13 cellular contexts compared by ENCODE assay signal in the genomic region with DNA sequence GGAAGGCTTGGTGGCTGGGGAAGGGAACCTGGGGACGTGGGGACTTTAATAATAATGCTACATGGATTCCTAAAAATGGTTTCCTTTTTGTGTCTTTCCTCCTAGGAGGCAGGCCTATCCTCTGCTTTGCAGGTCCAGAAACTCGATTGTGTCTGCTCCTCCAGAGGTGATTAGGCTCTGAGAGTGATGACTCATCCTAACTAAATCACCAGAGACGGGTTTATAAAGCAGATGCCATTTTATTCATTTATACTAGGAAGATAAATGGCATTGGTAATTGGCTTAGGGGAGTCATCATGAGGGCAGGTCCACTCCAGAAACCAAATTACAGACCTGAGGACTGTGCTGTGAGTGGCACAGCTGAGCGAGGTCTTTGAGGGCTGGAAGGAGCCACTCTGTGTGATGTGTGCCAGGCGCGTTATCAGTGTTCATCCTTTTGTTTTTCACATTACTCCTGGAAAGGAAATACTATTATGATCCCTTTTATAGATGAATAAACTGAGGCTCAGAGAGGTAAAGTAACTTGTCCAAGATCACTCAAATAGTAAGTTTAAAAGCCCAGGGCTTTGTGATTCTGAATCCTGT. TPM values are rescaled to one million over a fixed set of nuclear protein-coding genes. Genes with fewer than 3 reads are reported as not detected.
DNase-seq lines count a peak whose midpoint lies in the region; ATAC-seq and TF ChIP-seq lines count a peak whose summit lies in the region.
"Had no signal": no experiment of that assay in that cellular context is flagged by ENCODE, and none has a peak within 500 bp of the region (broad histone marks: within the 10 kb centered on the region; RNA-seq: fewer than 3 reads in every experiment).

No MANE protein-coding gene starts in this region.

- no peaks in the 10 kb centered on the region for H3K27me3 Mint-ChIP-seq in activated CD8-positive, alpha-beta T cell treated with anti-CD3 and anti-CD28 coated beads for 36 hours
- H3K27me3 Mint-ChIP-seq in activated CD8-positive, alpha-beta T cell treated with anti-CD3 and anti-CD28 coated beads, Interleukin-2, amount 10 ng/mL, durations not matched to agents 7 days and 5 days (ENCODE audit: low read depth) = no peaks in the 10 kb centered on the region
- H3K27me3 Mint-ChIP-seq: effector memory CD8-positive, alpha-beta T cell had no signal

- CTCF ChIA-PET in activated CD8-positive, alpha-beta T cell treated with anti-CD3 and anti-CD28 coated beads for 36 hours (lab: Charles Lee) = interaction anchor here (0.7 kb wide), 1 partner anchor 9 kb away, joined by 3 read pairs; no protein-coding TSS in a partner anchor
- CTCF ChIA-PET in activated CD8-positive, alpha-beta T cell treated with anti-CD3 and anti-CD28 coated beads, Interleukin-2, amount 10 ng/mL, durations not matched to agents 7 days and 5 days (lab: Charles Lee) = no interaction called here

- H3K27ac ChIP-seq in vagina = no peak overlapping the region

- POLR2A ChIA-PET in activated CD8-positive, alpha-beta T cell treated with anti-CD3 and anti-CD28 coated beads for 36 hours (lab: Charles Lee) = interaction anchor here (1.3 kb wide), 1 partner anchor 26 kb away, joined by 4 read pairs; no protein-coding TSS in a partner anchor
- POLR2A ChIA-PET in activated CD8-positive, alpha-beta T cell treated with anti-CD3 and anti-CD28 coated beads, Interleukin-2, amount 10 ng/mL, durations not matched to agents 7 days and 5 days (lab: Charles Lee) = interaction anchor here (0.7 to 1.7 kb wide), 2 partner anchors 20 to 81 kb away, joined by 3 read pairs; no protein-coding TSS in a partner anchor

- H3K4me3 ChIP-seq in cardiac fibroblast (replicated peaks in 1 of 2; ENCODE audit: low read depth in 2 of 2, low read length in 2 of 2) (no peak overlapping the region), vagina (no peak overlapping the region)

- peaks cover 15% of the 10 kb centered on the region for H3K36me3 Mint-ChIP-seq in activated CD8-positive, alpha-beta T cell treated with anti-CD3 and anti-CD28 coated beads for 36 hours (ENCODE audit: low read depth)
- peaks cover 20% of the 10 kb centered on the region for H3K36me3 Mint-ChIP-seq in activated CD8-positive, alpha-beta T cell treated with anti-CD3 and anti-CD28 coated beads, Interleukin-2, amount 10 ng/mL, durations not matched to agents 7 days and 5 days (ENCODE audit: low read depth)

- no peak for DNase-seq in activated CD8-positive, alpha-beta T cell treated with anti-CD3 and anti-CD28 coated beads for 36 hours
- DNase-seq in activated CD8-positive, alpha-beta T cell treated with anti-CD3 and anti-CD28 coated beads, Interleukin-2, amount 10 ng/mL, durations not matched to agents 7 days and 5 days = no peak
- DNase-seq in NCI-H69 (lab: John Stamatoyannopoulos, UW) (peak; percentile 82), cardiac fibroblast (ENCODE audit: low read depth in 2 of 2) (peak; percentile 25 to 32), renal cortical epithelial cell (ENCODE audit: low read depth) (peak; percentile 51), NCI-H1092 treated with DMSO at 0.1 percent for 48 hours (lab: John Stamatoyannopoulos, UW) (no peak), vagina (ENCODE audit: extremely low spot score in 2 of 2) (no peak)
- DNase-seq: activated CD4-positive, alpha-beta T cell treated with anti-CD3 and anti-CD28 coated beads for 1 hour; activated naive CD4-positive, alpha-beta T cell treated with Interleukin-2 at 50 U/mL for 16 hours; effector memory CD8-positive, alpha-beta T cell; NCI-H1694 treated with DMSO at 0.1 percent for 48 hours had no signal

- no peak for TF ChIP-seq CTCF in activated CD8-positive, alpha-beta T cell treated with anti-CD3 and anti-CD28 coated beads for 36 hours (IDR thresholded peaks at IDR 0.05)
- TF ChIP-seq CTCF in cardiac fibroblast (IDR thresholded peaks at IDR 0.05; ENCODE audit: low read depth, low read length) = no peak
- no peak for TF ChIP-seq CTCF in vagina (IDR thresholded peaks at IDR 0.05)

- H3K4me3 Mint-ChIP-seq in activated CD8-positive, alpha-beta T cell treated with anti-CD3 and anti-CD28 coated beads for 36 hours = no peak overlapping the region
- H3K4me3 Mint-ChIP-seq in activated CD8-positive, alpha-beta T cell treated with anti-CD3 and anti-CD28 coated beads, Interleukin-2, amount 10 ng/mL, durations not matched to agents 7 days and 5 days = no peak overlapping the region
- H3K4me3 Mint-ChIP-seq: effector memory CD8-positive, alpha-beta T cell had no signal

- H3K4me1 Mint-ChIP-seq in activated CD8-positive, alpha-beta T cell treated with anti-CD3 and anti-CD28 coated beads for 36 hours (ENCODE audit: low read depth) = peaks cover 15% of the 10 kb centered on the region
- peaks cover 24% of the 10 kb centered on the region for H3K4me1 Mint-ChIP-seq in activated CD8-positive, alpha-beta T cell treated with anti-CD3 and anti-CD28 coated beads, Interleukin-2, amount 10 ng/mL, durations not matched to agents 7 days and 5 days (ENCODE audit: low read depth)

- no peak overlapping the region for H3K27ac Mint-ChIP-seq in activated CD8-positive, alpha-beta T cell treated with anti-CD3 and anti-CD28 coated beads for 36 hours
- no peak overlapping the region for H3K27ac Mint-ChIP-seq in activated CD8-positive, alpha-beta T cell treated with anti-CD3 and anti-CD28 coated beads, Interleukin-2, amount 10 ng/mL, durations not matched to agents 7 days and 5 days
- H3K27ac Mint-ChIP-seq: effector memory CD8-positive, alpha-beta T cell had no signal

- intact Hi-C loops in activated CD8-positive, alpha-beta T cell treated with anti-CD3 and anti-CD28 coated beads for 36 hours (cut with micrococcal nuclease) = no loop called here
- intact Hi-C loops in vagina (cut with DNase I) = no loop called here

- H3K9me3 Mint-ChIP-seq in activated CD8-positive, alpha-beta T cell treated with anti-CD3 and anti-CD28 coated beads for 36 hours = no peaks in the 10 kb centered on the region
- H3K9me3 Mint-ChIP-seq in activated CD8-positive, alpha-beta T cell treated with anti-CD3 and anti-CD28 coated beads, Interleukin-2, amount 10 ng/mL, durations not matched to agents 7 days and 5 days (ENCODE audit: insufficient read depth) = no peaks in the 10 kb centered on the region
- H3K9me3 Mint-ChIP-seq: effector memory CD8-positive, alpha-beta T cell had no signal

- H3K9me3 ChIP-seq in vagina = no peaks in the 10 kb centered on the region

- no peaks in the 10 kb centered on the region for H3K4me1 ChIP-seq in vagina

- H3K27me3 ChIP-seq in vagina = no peaks in the 10 kb centered on the region

- peak; percentile 27 for ATAC-seq in activated CD8-positive, alpha-beta T cell treated with anti-CD3 and anti-CD28 coated beads for 36 hours
- no peak for ATAC-seq in activated CD8-positive, alpha-beta T cell treated with anti-CD3 and anti-CD28 coated beads, Interleukin-2, amount 10 ng/mL, durations not matched to agents 7 days and 5 days
- ATAC-seq in HG03571 (IDR thresholded peaks at IDR 0.05; ENCODE audit: unreplicated experiment) = no peak
- ATAC-seq: effector memory CD8-positive, alpha-beta T cell had no signal

- no peak for TF ChIP-seq POLR2A in vagina (IDR thresholded peaks at IDR 0.05)

- peaks cover 0 to 28% of the 10 kb centered on the region in 2 donors for H3K36me3 ChIP-seq in vagina

RNA-seq across cellular contexts. Expression of a gene that starts 7.1 kb away (rescaled TPM):
- 10 to 100 TPM; 20.1 to 21.3 TPM for total RNA-seq in activated CD8-positive, alpha-beta T cell treated with anti-CD3 and anti-CD28 coated beads for 36 hours
- total RNA-seq in activated CD8-positive, alpha-beta T cell treated with anti-CD3 and anti-CD28 coated beads, Interleukin-2, amount 10 ng/mL, durations not matched to agents 7 days and 5 days = 10 to 100 TPM; 24.6 to 24.8 TPM
- total RNA-seq in renal cortical epithelial cell (24.7 and 34.2 TPM in 2 replicates), vagina (15.5 TPM)

RNA-seq across cellular contexts. Expression of a gene that starts 9.7 kb away (rescaled TPM):
- under 1 TPM; 0.29 to 0.32 TPM for total RNA-seq in activated CD8-positive, alpha-beta T cell treated with anti-CD3 and anti-CD28 coated beads for 36 hours
- under 1 TPM; 0.18 to 0.63 TPM for total RNA-seq in activated CD8-positive, alpha-beta T cell treated with anti-CD3 and anti-CD28 coated beads, Interleukin-2, amount 10 ng/mL, durations not matched to agents 7 days and 5 days
- 0.30 TPM in 1 of 2 replicates, not detected in the other for total RNA-seq in renal cortical epithelial cell
- 0.25 TPM for total RNA-seq in vagina
- total RNA-seq: myocyte had no signal

RNA-seq across cellular contexts. Expression of a gene that starts 26.7 kb away (rescaled TPM):
- not detected for total RNA-seq in activated CD8-positive, alpha-beta T cell treated with anti-CD3 and anti-CD28 coated beads for 36 hours
- under 1 TPM in 1 of 2 experiments, not detected in 1; 0.18 TPM for total RNA-seq in activated CD8-positive, alpha-beta T cell treated with anti-CD3 and anti-CD28 coated beads, Interleukin-2, amount 10 ng/mL, durations not matched to agents 7 days and 5 days
- total RNA-seq in renal cortical epithelial cell = 0.15 TPM in 1 of 2 replicates, not detected in the other
- total RNA-seq in vagina = 3.2 TPM

RNA-seq across cellular contexts. Expression of a gene that starts 30.6 kb away (rescaled TPM):
- 10 to 100 TPM; 27.0 to 27.5 TPM for total RNA-seq in activated CD8-positive, alpha-beta T cell treated with anti-CD3 and anti-CD28 coated beads for 36 hours
- total RNA-seq in activated CD8-positive, alpha-beta T cell treated with anti-CD3 and anti-CD28 coated beads, Interleukin-2, amount 10 ng/mL, durations not matched to agents 7 days and 5 days = 10 to 100 TPM; 43.6 to 43.7 TPM
- 9.0 and 22.8 TPM in 2 replicates for total RNA-seq in renal cortical epithelial cell
- 15.5 TPM for total RNA-seq in vagina

RNA-seq across cellular contexts. Expression of a gene that starts 54.2 kb away (rescaled TPM):
- total RNA-seq in activated CD8-positive, alpha-beta T cell treated with anti-CD3 and anti-CD28 coated beads for 36 hours = 10 to 100 TPM; 23.9 to 26.5 TPM
- total RNA-seq in activated CD8-positive, alpha-beta T cell treated with anti-CD3 and anti-CD28 coated beads, Interleukin-2, amount 10 ng/mL, durations not matched to agents 7 days and 5 days = 10 to 100 TPM; 36.1 to 40.9 TPM
- 11.5 and 20.8 TPM in 2 replicates for total RNA-seq in renal cortical epithelial cell
- total RNA-seq in vagina = 22.1 TPM

Comparison
In these comparisons a context has a peak if more than half of its experiments do, and no peak if none do; other contexts are left out.
1. DNase-seq: peak in NCI-H69 (single experiment), cardiac fibroblast (2 of 2) and renal cortical epithelial cell (single experiment); none in activated CD8-positive, alpha-beta T cell treated with anti-CD3 and anti-CD28 coated beads for 36 hours (single experiment), activated CD8-positive, alpha-beta T cell treated with anti-CD3 and anti-CD28 coated beads, Interleukin-2, amount 10 ng/mL, durations not matched to agents 7 days and 5 days (single experiment), NCI-H1092 treated with DMSO at 0.1 percent for 48 hours (single experiment) and vagina (0 of 2).